Comparison of ENCODE assay signal across 1 cellular context in genomic region chr6:10510592-10511367, GRCh38.
TF ChIP-seq lines count a peak whose summit lies in the region.

No MANE protein-coding gene starts in this region.

TF ChIP-seq in HepG2, 621 proteins besides CTCF, POLR2A, EP300 and RAD21 (continued from another document and continues in another):
- TF ChIP-seq ZBTB33 (CRISPR knock-in tag; IDR thresholded peaks at IDR 0.05) (0 out of 2 replicates have a peak, but pooled peaks have one; percentile 56), SMC3 (IDR thresholded peaks at IDR 0.05; ENCODE audit: low read length) (peak; percentile 95), ATF1 (CRISPR knock-in tag; IDR thresholded peaks at IDR 0.05) (no peak), BORCS8-MEF2B (CRISPR knock-in tag; IDR thresholded peaks at IDR 0.05) (0 out of 2 replicates have a peak, but pooled peaks have one; percentile 18), ZNF331 (CRISPR knock-in tag; IDR thresholded peaks at IDR 0.05) (0 out of 2 replicates have a peak, but pooled peaks have one; percentile 43), ETV6 (CRISPR knock-in tag; conservative IDR thresholded peaks at IDR 0.05) (0 out of 2 replicates have a peak, but pooled peaks have one; percentile 37), ZNF749 (CRISPR knock-in tag; IDR thresholded peaks at IDR 0.05; ENCODE audit: borderline replicate concordance) (no peak), GATAD2A (CRISPR knock-in tag; IDR thresholded peaks at IDR 0.05) (peak; percentile 64), ZNF251 (CRISPR knock-in tag; IDR thresholded peaks at IDR 0.05) (no peak), REL (CRISPR knock-in tag; conservative IDR thresholded peaks at IDR 0.05) (no peak), SP1 (IDR thresholded peaks at IDR 0.05) (no peak), SP1 (CRISPR knock-in tag; IDR thresholded peaks at IDR 0.05) (no peak), ZNF891 (CRISPR knock-in tag; IDR thresholded peaks at IDR 0.05) (peak; percentile 58; the same call in 1 of the 2 replicates), CENPX (CRISPR knock-in tag; IDR thresholded peaks at IDR 0.05) (no peak), TBL1XR1 (IDR thresholded peaks at IDR 0.05; ENCODE audit: borderline replicate concordance, low read length, partially characterized antibody) (peak; percentile 67), ZNF441 (CRISPR knock-in tag; IDR thresholded peaks at IDR 0.05; ENCODE audit: borderline replicate concordance) (peak; percentile 70; the same call in 1 of the 2 replicates), ZBTB38 (CRISPR knock-in tag; IDR thresholded peaks at IDR 0.05) (peak; percentile 69; the same call in 1 of the 2 replicates), ZNF572 (CRISPR knock-in tag; IDR thresholded peaks at IDR 0.05) (0 out of 2 replicates have a peak, but pooled peaks have one; percentile 68), ZGPAT (CRISPR knock-in tag; IDR thresholded peaks at IDR 0.05) (no peak), KLF9 (CRISPR knock-in tag; IDR thresholded peaks at IDR 0.05; ENCODE audit: low read depth) (no peak), RARA (CRISPR knock-in tag; IDR thresholded peaks at IDR 0.05) (peak; percentile 50; the same call in 1 of the 2 replicates), ZNF430 (CRISPR knock-in tag; IDR thresholded peaks at IDR 0.05) (0 out of 2 replicates have a peak, but pooled peaks have one; percentile 14), SOX13 (IDR thresholded peaks at IDR 0.05) (no peak), SOX13 (CRISPR knock-in tag; conservative IDR thresholded peaks at IDR 0.05 in 1 of 2, IDR thresholded peaks at IDR 0.05 in 1 of 2) (peak in 1 of 2 experiments; percentile 37; a peak in 1 of 4 replicates), ZNF350 (CRISPR knock-in tag; IDR thresholded peaks at IDR 0.05; ENCODE audit: borderline replicate concordance, low read depth) (0 out of 2 replicates have a peak, but pooled peaks have one; percentile 57), ZNF225 (CRISPR knock-in tag; IDR thresholded peaks at IDR 0.05) (no peak), ZNF598 (CRISPR knock-in tag; IDR thresholded peaks at IDR 0.05; ENCODE audit: borderline replicate concordance) (no peak), KAT2B (IDR thresholded peaks at IDR 0.05; ENCODE audit: borderline replicate concordance, low read depth, low read length) (no peak), ZKSCAN1 (IDR thresholded peaks at IDR 0.05; ENCODE audit: low read length) (no peak), HNRNPK (IDR thresholded peaks at IDR 0.05; ENCODE audit: low read depth, low read length, poor library complexity, severe bottlenecking) (no peak), THRA (CRISPR knock-in tag; IDR thresholded peaks at IDR 0.05; ENCODE audit: borderline replicate concordance) (0 out of 2 replicates have a peak, but pooled peaks have one; percentile 22), CBX5 (CRISPR knock-in tag; IDR thresholded peaks at IDR 0.05; ENCODE audit: borderline replicate concordance) (peak; percentile 35; the same call in 1 of the 2 replicates), MED1 (CRISPR knock-in tag; IDR thresholded peaks at IDR 0.05) (0 out of 2 replicates have a peak, but pooled peaks have one; percentile 26), SSRP1 (CRISPR knock-in tag; IDR thresholded peaks at IDR 0.05) (0 out of 2 replicates have a peak, but pooled peaks have one; percentile 56), ZNF850 (CRISPR knock-in tag; conservative IDR thresholded peaks at IDR 0.05) (peak; percentile 60; the same call in 1 of the 2 replicates), ZNF33A (CRISPR knock-in tag; IDR thresholded peaks at IDR 0.05; ENCODE audit: borderline replicate concordance) (no peak), HDAC1 (CRISPR knock-in tag; IDR thresholded peaks at IDR 0.05) (peak; percentile 58), ZNF788 (CRISPR knock-in tag; IDR thresholded peaks at IDR 0.05; ENCODE audit: borderline replicate concordance) (peak; percentile 55; the same call in 1 of the 2 replicates), ZMAT3 (CRISPR knock-in tag; conservative IDR thresholded peaks at IDR 0.05) (peak; percentile 41; the same call in 1 of the 2 replicates), ZNF556 (CRISPR knock-in tag; IDR thresholded peaks at IDR 0.05; ENCODE audit: borderline replicate concordance) (peak; percentile 65; the same call in 1 of the 2 replicates), HDAC2 (CRISPR knock-in tag; IDR thresholded peaks at IDR 0.05) (0 out of 2 replicates have a peak, but pooled peaks have one; percentile 36), FOSL2 (CRISPR knock-in tag; IDR thresholded peaks at IDR 0.05) (peak; percentile 63), SAP130 (CRISPR knock-in tag; IDR thresholded peaks at IDR 0.05; ENCODE audit: low read depth) (peak; percentile 80), ZFP82 (CRISPR knock-in tag; IDR thresholded peaks at IDR 0.05; ENCODE audit: borderline replicate concordance) (no peak)
- TF ChIP-seq, protein P1, sequence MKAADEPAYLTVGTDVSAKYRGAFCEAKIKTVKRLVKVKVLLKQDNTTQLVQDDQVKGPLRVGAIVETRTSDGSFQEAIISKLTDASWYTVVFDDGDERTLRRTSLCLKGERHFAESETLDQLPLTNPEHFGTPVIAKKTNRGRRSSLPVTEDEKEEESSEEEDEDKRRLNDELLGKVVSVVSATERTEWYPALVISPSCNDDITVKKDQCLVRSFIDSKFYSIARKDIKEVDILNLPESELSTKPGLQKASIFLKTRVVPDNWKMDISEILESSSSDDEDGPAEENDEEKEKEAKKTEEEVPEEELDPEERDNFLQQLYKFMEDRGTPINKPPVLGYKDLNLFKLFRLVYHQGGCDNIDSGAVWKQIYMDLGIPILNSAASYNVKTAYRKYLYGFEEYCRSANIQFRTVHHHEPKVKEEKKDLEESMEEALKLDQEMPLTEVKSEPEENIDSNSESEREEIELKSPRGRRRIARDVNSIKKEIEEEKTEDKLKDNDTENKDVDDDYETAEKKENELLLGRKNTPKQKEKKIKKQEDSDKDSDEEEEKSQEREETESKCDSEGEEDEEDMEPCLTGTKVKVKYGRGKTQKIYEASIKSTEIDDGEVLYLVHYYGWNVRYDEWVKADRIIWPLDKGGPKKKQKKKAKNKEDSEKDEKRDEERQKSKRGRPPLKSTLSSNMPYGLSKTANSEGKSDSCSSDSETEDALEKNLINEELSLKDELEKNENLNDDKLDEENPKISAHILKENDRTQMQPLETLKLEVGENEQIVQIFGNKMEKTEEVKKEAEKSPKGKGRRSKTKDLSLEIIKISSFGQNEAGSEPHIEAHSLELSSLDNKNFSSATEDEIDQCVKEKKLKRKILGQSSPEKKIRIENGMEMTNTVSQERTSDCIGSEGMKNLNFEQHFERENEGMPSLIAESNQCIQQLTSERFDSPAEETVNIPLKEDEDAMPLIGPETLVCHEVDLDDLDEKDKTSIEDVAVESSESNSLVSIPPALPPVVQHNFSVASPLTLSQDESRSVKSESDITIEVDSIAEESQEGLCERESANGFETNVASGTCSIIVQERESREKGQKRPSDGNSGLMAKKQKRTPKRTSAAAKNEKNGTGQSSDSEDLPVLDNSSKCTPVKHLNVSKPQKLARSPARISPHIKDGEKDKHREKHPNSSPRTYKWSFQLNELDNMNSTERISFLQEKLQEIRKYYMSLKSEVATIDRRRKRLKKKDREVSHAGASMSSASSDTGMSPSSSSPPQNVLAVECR (CRISPR knock-in tag; IDR thresholded peaks at IDR 0.05; ENCODE audit: borderline replicate concordance), result peak; percentile 35; the same call in 1 of the 2 replicates
- TF ChIP-seq, protein P2, sequence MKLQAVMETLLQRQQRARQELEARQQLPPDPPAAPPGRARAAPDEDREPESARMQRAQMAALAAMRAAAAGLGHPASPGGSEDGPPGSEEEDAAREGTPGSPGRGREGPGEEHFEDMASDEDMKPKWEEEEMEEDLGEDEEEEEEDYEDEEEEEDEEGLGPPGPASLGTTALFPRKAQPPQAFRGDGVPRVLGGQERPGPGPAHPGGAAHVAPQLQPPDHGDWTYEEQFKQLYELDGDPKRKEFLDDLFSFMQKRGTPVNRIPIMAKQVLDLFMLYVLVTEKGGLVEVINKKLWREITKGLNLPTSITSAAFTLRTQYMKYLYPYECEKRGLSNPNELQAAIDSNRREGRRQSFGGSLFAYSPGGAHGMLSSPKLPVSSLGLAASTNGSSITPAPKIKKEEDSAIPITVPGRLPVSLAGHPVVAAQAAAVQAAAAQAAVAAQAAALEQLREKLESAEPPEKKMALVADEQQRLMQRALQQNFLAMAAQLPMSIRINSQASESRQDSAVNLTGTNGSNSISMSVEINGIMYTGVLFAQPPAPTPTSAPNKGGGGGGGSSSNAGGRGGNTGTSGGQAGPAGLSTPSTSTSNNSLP (IDR thresholded peaks at IDR 0.05; ENCODE audit: low read depth, low read length), result peak; percentile 56; the same call in 1 of the 2 replicates
- TF ChIP-seq, protein P3, sequence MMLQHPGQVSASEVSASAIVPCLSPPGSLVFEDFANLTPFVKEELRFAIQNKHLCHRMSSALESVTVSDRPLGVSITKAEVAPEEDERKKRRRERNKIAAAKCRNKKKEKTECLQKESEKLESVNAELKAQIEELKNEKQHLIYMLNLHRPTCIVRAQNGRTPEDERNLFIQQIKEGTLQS (CRISPR knock-in tag; IDR thresholded peaks at IDR 0.05), result no peak
- TF ChIP-seq, protein P4, sequence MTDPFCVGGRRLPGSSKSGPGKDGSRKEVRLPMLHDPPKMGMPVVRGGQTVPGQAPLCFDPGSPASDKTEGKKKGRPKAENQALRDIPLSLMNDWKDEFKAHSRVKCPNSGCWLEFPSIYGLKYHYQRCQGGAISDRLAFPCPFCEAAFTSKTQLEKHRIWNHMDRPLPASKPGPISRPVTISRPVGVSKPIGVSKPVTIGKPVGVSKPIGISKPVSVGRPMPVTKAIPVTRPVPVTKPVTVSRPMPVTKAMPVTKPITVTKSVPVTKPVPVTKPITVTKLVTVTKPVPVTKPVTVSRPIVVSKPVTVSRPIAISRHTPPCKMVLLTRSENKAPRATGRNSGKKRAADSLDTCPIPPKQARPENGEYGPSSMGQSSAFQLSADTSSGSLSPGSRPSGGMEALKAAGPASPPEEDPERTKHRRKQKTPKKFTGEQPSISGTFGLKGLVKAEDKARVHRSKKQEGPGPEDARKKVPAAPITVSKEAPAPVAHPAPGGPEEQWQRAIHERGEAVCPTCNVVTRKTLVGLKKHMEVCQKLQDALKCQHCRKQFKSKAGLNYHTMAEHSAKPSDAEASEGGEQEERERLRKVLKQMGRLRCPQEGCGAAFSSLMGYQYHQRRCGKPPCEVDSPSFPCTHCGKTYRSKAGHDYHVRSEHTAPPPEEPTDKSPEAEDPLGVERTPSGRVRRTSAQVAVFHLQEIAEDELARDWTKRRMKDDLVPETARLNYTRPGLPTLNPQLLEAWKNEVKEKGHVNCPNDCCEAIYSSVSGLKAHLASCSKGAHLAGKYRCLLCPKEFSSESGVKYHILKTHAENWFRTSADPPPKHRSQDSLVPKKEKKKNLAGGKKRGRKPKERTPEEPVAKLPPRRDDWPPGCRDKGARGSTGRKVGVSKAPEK (CRISPR knock-in tag; IDR thresholded peaks at IDR 0.05; ENCODE audit: borderline replicate concordance), result peak; percentile 88; the same call in 1 of the 2 replicates
- TF ChIP-seq, protein P5, sequence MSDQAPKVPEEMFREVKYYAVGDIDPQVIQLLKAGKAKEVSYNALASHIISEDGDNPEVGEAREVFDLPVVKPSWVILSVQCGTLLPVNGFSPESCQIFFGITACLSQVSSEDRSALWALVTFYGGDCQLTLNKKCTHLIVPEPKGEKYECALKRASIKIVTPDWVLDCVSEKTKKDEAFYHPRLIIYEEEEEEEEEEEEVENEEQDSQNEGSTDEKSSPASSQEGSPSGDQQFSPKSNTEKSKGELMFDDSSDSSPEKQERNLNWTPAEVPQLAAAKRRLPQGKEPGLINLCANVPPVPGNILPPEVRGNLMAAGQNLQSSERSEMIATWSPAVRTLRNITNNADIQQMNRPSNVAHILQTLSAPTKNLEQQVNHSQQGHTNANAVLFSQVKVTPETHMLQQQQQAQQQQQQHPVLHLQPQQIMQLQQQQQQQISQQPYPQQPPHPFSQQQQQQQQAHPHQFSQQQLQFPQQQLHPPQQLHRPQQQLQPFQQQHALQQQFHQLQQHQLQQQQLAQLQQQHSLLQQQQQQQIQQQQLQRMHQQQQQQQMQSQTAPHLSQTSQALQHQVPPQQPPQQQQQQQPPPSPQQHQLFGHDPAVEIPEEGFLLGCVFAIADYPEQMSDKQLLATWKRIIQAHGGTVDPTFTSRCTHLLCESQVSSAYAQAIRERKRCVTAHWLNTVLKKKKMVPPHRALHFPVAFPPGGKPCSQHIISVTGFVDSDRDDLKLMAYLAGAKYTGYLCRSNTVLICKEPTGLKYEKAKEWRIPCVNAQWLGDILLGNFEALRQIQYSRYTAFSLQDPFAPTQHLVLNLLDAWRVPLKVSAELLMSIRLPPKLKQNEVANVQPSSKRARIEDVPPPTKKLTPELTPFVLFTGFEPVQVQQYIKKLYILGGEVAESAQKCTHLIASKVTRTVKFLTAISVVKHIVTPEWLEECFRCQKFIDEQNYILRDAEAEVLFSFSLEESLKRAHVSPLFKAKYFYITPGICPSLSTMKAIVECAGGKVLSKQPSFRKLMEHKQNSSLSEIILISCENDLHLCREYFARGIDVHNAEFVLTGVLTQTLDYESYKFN (CRISPR knock-in tag; conservative IDR thresholded peaks at IDR 0.05), result 0 out of 2 replicates have a peak, but pooled peaks have one; percentile 14
